8 cellular contexts compared by ENCODE assay signal in the genomic region with DNA sequence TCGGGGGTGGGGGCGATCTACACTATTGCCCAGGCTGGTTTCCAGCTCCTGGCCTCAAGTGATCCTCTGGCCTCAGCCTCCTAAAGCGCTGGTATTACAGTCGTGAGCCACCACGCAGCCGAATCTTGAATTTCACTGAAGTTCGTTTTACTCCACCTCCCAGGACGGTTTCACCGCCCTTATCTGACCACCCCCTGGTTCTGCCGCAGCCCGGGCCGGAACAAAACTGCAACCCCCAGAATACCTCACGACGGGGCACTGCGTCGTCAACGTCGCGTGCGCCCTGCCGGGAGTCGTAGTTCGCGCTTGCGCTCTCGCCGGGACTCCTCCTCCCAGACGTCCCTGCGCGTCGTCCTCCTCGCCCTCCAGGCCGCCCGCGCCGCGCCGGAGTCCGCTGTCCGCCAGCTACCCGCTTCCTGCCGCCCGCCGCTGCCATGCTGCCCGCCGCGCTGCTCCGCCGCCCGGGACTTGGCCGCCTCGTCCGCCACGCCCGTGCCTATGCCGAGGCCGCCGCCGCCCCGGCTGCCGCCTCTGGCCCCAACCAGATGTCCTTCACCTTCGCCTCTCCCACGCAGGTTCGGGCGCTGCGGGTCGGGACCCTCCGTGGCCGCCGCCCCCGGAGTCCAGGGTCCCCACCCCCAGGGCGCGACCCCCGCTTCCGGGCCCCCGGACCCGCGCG. TPM values are rescaled to one million over a fixed set of nuclear protein-coding genes. Genes with fewer than 3 reads are reported as not detected.
DNase-seq lines count a peak whose midpoint lies in the region; ATAC-seq and TF ChIP-seq lines count a peak whose summit lies in the region.

A gene (plus strand): TSS at position 335 of the 679 bp plus-strand sequence. CDS start 100 bp downstream, at position 435.

- ATAC-seq in GM21825 (IDR thresholded peaks at IDR 0.05; ENCODE audit: unreplicated experiment), result peak; percentile 44
- ATAC-seq in naive thymus-derived CD8-positive, alpha-beta T cell, result peak; percentile 64 to 66

- H3K4me3 Mint-ChIP-seq in activated T-helper 2 cell treated with anti-CD3 and anti-CD28 coated beads, Interferon-gamma antibody, Interleukin-2, Interleukin-4, amounts not matched to agents 10 μg/mL and 5 μg/mL and 100 μg/mL, durations not matched to agents 14 hours and 24 hours and 36 hours (ENCODE audit: low read depth), result peak within 1 kb of the TSS; percentile 90
- peak within 1 kb of the TSS; percentile 79 to 96 (median 88) for H3K4me3 Mint-ChIP-seq in naive thymus-derived CD8-positive, alpha-beta T cell

- peaks cover 5% of the 10 kb centered on the region for H3K36me3 ChIP-seq in MG63

- H3K27me3 Mint-ChIP-seq in activated T-helper 2 cell treated with anti-CD3 and anti-CD28 coated beads, Interferon-gamma antibody, Interleukin-2, Interleukin-4, amounts not matched to agents 10 μg/mL and 5 μg/mL and 100 μg/mL, durations not matched to agents 14 hours and 24 hours and 36 hours (ENCODE audit: low read depth), result peaks cover 13% of the 10 kb centered on the region
- H3K27me3 Mint-ChIP-seq in naive thymus-derived CD8-positive, alpha-beta T cell, result peaks cover 2 to 9% (median 7%) of the 10 kb centered on the region in 5 donors

- H3K9me3 Mint-ChIP-seq in activated T-helper 2 cell treated with anti-CD3 and anti-CD28 coated beads, Interferon-gamma antibody, Interleukin-2, Interleukin-4, amounts not matched to agents 10 μg/mL and 5 μg/mL and 100 μg/mL, durations not matched to agents 14 hours and 24 hours and 36 hours, result no peaks in the 10 kb centered on the region
- H3K9me3 Mint-ChIP-seq in naive thymus-derived CD8-positive, alpha-beta T cell, result no peaks in the 10 kb centered on the region

- DNase-seq in DMS 273 treated with DMSO at 0.1 percent for 48 hours (lab: John Stamatoyannopoulos, UW) (peak; percentile 80), MG63 (peak; percentile 87), SHP77 (lab: John Stamatoyannopoulos, UW) (peak; percentile 87 to 93), fibroblast of mammary gland (ENCODE audit: low read depth) (peak; percentile 95)
- peak; percentile 92 for DNase-seq in activated T-helper 2 cell treated with anti-CD3 and anti-CD28 coated beads, Interferon-gamma antibody, Interleukin-2, Interleukin-4, amounts not matched to agents 10 μg/mL and 5 μg/mL and 100 μg/mL, durations not matched to agents 14 hours and 24 hours and 36 hours (ENCODE audit: low spot score)
- DNase-seq in naive thymus-derived CD8-positive, alpha-beta T cell, result peak; percentile 79 to 93 (median 86)
- peak; percentile 70 to 84 (median 79) for DNase-seq in stimulated activated naive CD4-positive, alpha-beta T cell (lab: John Stamatoyannopoulos, UW)

- peak within 1 kb of the TSS; percentile 88 for H3K27ac Mint-ChIP-seq in activated T-helper 2 cell treated with anti-CD3 and anti-CD28 coated beads, Interferon-gamma antibody, Interleukin-2, Interleukin-4, amounts not matched to agents 10 μg/mL and 5 μg/mL and 100 μg/mL, durations not matched to agents 14 hours and 24 hours and 36 hours
- peak within 1 kb of the TSS; percentile 86 to 98 (median 94) for H3K27ac Mint-ChIP-seq in naive thymus-derived CD8-positive, alpha-beta T cell

- no peak for TF ChIP-seq CTCF in fibroblast of mammary gland (conservative IDR thresholded peaks at IDR 0.05; ENCODE audit: control insufficient read depth, insufficient read depth, low read depth, low read length)

- H3K4me3 ChIP-seq in MG63 (peak within 1 kb of the TSS; percentile 61), fibroblast of mammary gland (ENCODE audit: control insufficient read depth, low read depth, low read length) (peak within 1 kb of the TSS; percentile 74)

- no peaks in the 10 kb centered on the region for H3K27me3 ChIP-seq in MG63

- peaks cover 3% of the 10 kb centered on the region for H3K36me3 Mint-ChIP-seq in activated T-helper 2 cell treated with anti-CD3 and anti-CD28 coated beads, Interferon-gamma antibody, Interleukin-2, Interleukin-4, amounts not matched to agents 10 μg/mL and 5 μg/mL and 100 μg/mL, durations not matched to agents 14 hours and 24 hours and 36 hours (ENCODE audit: low read depth)
- peaks cover 0 to 2% (median 0%) of the 10 kb centered on the region in 3 donors for H3K36me3 Mint-ChIP-seq in naive thymus-derived CD8-positive, alpha-beta T cell

- POLR2A ChIA-PET in naive thymus-derived CD8-positive, alpha-beta T cell (lab: Charles Lee), result interaction anchor here (0.7 to 10.1 kb wide), 10 partner anchors 24 to 317 kb away, joined by 3 to 594 read pairs (median 4); a partner anchor contains a TSS

- no peaks in the 10 kb centered on the region for H3K9me3 ChIP-seq in MG63

- intact Hi-C loops in activated T-helper 2 cell treated with anti-CD3 and anti-CD28 coated beads, Interferon-gamma antibody, Interleukin-2, Interleukin-4, amounts not matched to agents 10 μg/mL and 5 μg/mL and 100 μg/mL, durations not matched to agents 14 hours and 24 hours and 36 hours (cut with micrococcal nuclease), result loop anchor here (2.0 to 10.0 kb wide), 6 partner anchors 49 to 314 kb away; a partner anchor contains a TSS

- peaks cover 22% of the 10 kb centered on the region for H3K4me1 Mint-ChIP-seq in activated T-helper 2 cell treated with anti-CD3 and anti-CD28 coated beads, Interferon-gamma antibody, Interleukin-2, Interleukin-4, amounts not matched to agents 10 μg/mL and 5 μg/mL and 100 μg/mL, durations not matched to agents 14 hours and 24 hours and 36 hours (ENCODE audit: low read depth)
- H3K4me1 Mint-ChIP-seq in naive thymus-derived CD8-positive, alpha-beta T cell, result peaks cover 13 to 48% (median 44%) of the 10 kb centered on the region in 4 donors

RNA-seq across cellular contexts. Expression of the gene that starts here (rescaled TPM):
- 29.4 and 33.8 TPM in 2 replicates for total RNA-seq in MG63 (2014; rRNA removed; shearing (Covaris generic); ENCODE audit: low replicate concordance)
- 233 and 240 TPM in 2 replicates for total RNA-seq in activated T-helper 2 cell treated with anti-CD3 and anti-CD28 coated beads, Interferon-gamma antibody, Interleukin-2, Interleukin-4, amounts not matched to agents 10 μg/mL and 5 μg/mL and 100 μg/mL, durations not matched to agents 14 hours and 24 hours and 36 hours
- total RNA-seq in naive thymus-derived CD8-positive, alpha-beta T cell, result 10 to 100 TPM; 83.9 to 89.0 TPM
- 100 to 1,000 TPM; 214 to 264 (median 262) TPM for polyA plus RNA-seq in naive thymus-derived CD8-positive, alpha-beta T cell

Comparison
In these comparisons a context has a peak if more than half of its experiments do, and no peak if none do; other contexts are left out.
1. Peak in every context shown above with its lines: DNase-seq, ATAC-seq and H3K4me3 ChIP-seq.